ENCODE assay signal across 1 cellular context in the genomic region with DNA sequence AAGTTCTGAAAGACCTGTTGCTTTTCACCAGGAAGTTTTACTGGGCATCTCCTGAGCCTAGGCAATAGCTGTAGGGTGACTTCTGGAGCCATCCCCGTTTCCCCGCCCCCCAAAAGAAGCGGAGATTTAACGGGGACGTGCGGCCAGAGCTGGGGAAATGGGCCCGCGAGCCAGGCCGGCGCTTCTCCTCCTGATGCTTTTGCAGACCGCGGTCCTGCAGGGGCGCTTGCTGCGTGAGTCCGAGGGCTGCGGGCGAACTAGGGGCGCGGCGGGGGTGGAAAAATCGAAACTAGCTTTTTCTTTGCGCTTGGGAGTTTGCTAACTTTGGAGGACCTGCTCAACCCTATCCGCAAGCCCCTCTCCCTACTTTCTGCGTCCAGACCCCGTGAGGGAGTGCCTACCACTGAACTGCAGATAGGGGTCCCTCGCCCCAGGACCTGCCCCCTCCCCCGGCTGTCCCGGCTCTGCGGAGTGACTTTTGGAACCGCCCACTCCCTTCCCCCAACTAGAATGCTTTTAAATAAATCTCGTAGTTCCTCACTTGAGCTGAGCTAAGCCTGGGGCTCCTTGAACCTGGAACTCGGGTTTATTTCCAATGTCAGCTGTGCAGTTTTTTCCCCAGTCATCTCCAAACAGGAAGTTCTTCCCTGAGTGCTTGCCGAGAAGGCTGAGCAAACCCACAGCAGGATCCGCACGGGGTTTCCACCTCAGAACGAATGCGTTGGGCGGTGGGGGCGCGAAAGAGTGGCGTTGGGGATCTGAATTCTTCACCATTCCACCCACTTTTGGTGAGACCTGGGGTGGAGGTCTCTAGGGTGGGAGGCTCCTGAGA.
TF ChIP-seq lines count a peak whose summit lies in the region.

Gene HFE (plus strand): TSS at position 146 of the 832 bp plus-strand sequence. CDS start 12 bp downstream, at position 158.

TF ChIP-seq in HEK293, 187 proteins besides CTCF, POLR2A, EP300 and RAD21 (continued from another document):
- no peak for TF ChIP-seq ZNF548 (tag by site-specific recombination; IDR thresholded peaks at IDR 0.05)
- no peak for TF ChIP-seq ZSCAN4 (tag by site-specific recombination; IDR thresholded peaks at IDR 0.05)
- no peak for TF ChIP-seq ZNF324 (tag by site-specific recombination; IDR thresholded peaks at IDR 0.05)
- TF ChIP-seq, protein P1, sequence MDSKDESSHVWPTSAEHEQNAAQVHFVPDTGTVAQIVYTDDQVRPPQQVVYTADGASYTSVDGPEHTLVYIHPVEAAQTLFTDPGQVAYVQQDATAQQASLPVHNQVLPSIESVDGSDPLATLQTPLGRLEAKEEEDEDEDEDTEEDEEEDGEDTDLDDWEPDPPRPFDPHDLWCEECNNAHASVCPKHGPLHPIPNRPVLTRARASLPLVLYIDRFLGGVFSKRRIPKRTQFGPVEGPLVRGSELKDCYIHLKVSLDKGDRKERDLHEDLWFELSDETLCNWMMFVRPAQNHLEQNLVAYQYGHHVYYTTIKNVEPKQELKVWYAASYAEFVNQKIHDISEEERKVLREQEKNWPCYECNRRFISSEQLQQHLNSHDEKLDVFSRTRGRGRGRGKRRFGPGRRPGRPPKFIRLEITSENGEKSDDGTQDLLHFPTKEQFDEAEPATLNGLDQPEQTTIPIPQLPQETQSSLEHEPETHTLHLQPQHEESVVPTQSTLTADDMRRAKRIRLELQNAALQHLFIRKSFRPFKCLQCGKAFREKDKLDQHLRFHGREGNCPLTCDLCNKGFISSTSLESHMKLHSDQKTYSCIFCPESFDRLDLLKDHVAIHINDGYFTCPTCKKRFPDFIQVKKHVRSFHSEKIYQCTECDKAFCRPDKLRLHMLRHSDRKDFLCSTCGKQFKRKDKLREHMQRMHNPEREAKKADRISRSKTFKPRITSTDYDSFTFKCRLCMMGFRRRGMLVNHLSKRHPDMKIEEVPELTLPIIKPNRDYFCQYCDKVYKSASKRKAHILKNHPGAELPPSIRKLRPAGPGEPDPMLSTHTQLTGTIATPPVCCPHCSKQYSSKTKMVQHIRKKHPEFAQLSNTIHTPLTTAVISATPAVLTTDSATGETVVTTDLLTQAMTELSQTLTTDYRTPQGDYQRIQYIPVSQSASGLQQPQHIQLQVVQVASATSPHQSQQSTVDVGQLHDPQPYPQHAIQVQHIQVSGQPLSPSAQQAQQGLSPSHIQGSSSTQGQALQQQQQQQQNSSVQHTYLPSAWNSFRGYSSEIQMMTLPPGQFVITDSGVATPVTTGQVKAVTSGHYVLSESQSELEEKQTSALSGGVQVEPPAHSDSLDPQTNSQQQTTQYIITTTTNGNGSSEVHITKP (tag by site-specific recombination; IDR thresholded peaks at IDR 0.05): peak; percentile 87
- TF ChIP-seq ZNF292 (tag by site-specific recombination; IDR thresholded peaks at IDR 0.05; ENCODE audit: borderline replicate concordance, low read depth): no peak
- TF ChIP-seq SETDB1 (IDR thresholded peaks at IDR 0.05; ENCODE audit: insufficient read length, low read length): no peak
- TF ChIP-seq ZNF514 (tag by site-specific recombination; IDR thresholded peaks at IDR 0.05): no peak
- TF ChIP-seq ZBTB20 (tag by site-specific recombination; IDR thresholded peaks at IDR 0.05): peak; percentile 44; the same call in 1 of the 2 replicates
- peak; percentile 87 for TF ChIP-seq ZXDB (tag by site-specific recombination; IDR thresholded peaks at IDR 0.05)
- TF ChIP-seq YY2 (tag by site-specific recombination; IDR thresholded peaks at IDR 0.05): no peak
- TF ChIP-seq ELK4 (IDR thresholded peaks at IDR 0.05; ENCODE audit: borderline replicate concordance, low read depth, low read length): no peak
- TF ChIP-seq, protein P2, sequence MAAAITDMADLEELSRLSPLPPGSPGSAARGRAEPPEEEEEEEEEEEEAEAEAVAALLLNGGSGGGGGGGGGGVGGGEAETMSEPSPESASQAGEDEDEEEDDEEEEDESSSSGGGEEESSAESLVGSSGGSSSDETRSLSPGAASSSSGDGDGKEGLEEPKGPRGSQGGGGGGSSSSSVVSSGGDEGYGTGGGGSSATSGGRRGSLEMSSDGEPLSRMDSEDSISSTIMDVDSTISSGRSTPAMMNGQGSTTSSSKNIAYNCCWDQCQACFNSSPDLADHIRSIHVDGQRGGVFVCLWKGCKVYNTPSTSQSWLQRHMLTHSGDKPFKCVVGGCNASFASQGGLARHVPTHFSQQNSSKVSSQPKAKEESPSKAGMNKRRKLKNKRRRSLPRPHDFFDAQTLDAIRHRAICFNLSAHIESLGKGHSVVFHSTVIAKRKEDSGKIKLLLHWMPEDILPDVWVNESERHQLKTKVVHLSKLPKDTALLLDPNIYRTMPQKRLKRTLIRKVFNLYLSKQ (tag by site-specific recombination; IDR thresholded peaks at IDR 0.05; ENCODE audit: borderline replicate concordance): no peak
- no peak for TF ChIP-seq ZNF24 (tag by site-specific recombination; IDR thresholded peaks at IDR 0.05)
- TF ChIP-seq GLIS1 (tag by site-specific recombination; IDR thresholded peaks at IDR 0.05): no peak
- TF ChIP-seq, protein P3, sequence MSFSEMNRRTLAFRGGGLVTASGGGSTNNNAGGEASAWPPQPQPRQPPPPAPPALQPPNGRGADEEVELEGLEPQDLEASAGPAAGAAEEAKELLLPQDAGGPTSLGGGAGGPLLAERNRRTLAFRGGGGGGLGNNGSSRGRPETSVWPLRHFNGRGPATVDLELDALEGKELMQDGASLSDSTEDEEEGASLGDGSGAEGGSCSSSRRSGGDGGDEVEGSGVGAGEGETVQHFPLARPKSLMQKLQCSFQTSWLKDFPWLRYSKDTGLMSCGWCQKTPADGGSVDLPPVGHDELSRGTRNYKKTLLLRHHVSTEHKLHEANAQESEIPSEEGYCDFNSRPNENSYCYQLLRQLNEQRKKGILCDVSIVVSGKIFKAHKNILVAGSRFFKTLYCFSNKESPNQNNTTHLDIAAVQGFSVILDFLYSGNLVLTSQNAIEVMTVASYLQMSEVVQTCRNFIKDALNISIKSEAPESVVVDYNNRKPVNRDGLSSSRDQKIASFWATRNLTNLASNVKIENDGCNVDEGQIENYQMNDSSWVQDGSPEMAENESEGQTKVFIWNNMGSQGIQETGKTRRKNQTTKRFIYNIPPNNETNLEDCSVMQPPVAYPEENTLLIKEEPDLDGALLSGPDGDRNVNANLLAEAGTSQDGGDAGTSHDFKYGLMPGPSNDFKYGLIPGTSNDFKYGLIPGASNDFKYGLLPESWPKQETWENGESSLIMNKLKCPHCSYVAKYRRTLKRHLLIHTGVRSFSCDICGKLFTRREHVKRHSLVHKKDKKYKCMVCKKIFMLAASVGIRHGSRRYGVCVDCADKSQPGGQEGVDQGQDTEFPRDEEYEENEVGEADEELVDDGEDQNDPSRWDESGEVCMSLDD (tag by site-specific recombination; IDR thresholded peaks at IDR 0.05): 0 out of 2 replicates have a peak, but pooled peaks have one; percentile 36
- TF ChIP-seq GFI1B (tag by site-specific recombination; IDR thresholded peaks at IDR 0.05): no peak
- no peak for TF ChIP-seq ZNF830 (tag by site-specific recombination; IDR thresholded peaks at IDR 0.05; ENCODE audit: low read depth)
- TF ChIP-seq ZBTB17 (tag by site-specific recombination; IDR thresholded peaks at IDR 0.05): peak; percentile 63
